ENCODE assay signal across 1 cellular context in genomic region chr17:8156174-8156992, GRCh38.
TF ChIP-seq lines count a peak whose summit lies in the region.

No MANE protein-coding gene starts in this region.

TF ChIP-seq in HepG2, 621 proteins besides CTCF, POLR2A, EP300 and RAD21 (continued from another document and continues in another):
- peak; percentile 22; the same call in 1 of the 2 replicates for TF ChIP-seq ARID5B (CRISPR knock-in tag; IDR thresholded peaks at IDR 0.05)
- 0 out of 2 replicates have a peak, but pooled peaks have one; percentile 41 for TF ChIP-seq ZNF878 (CRISPR knock-in tag; IDR thresholded peaks at IDR 0.05)
- TF ChIP-seq NR2C2 (CRISPR knock-in tag; IDR thresholded peaks at IDR 0.05; ENCODE audit: borderline replicate concordance) = peak; percentile 82
- TF ChIP-seq GATAD1 (CRISPR knock-in tag; IDR thresholded peaks at IDR 0.05) = peak; percentile 69
- TF ChIP-seq HMG20A (CRISPR knock-in tag; IDR thresholded peaks at IDR 0.05; ENCODE audit: borderline replicate concordance) = no peak
- no peak for TF ChIP-seq LCORL (IDR thresholded peaks at IDR 0.05)
- peak; percentile 36; the same call in 1 of the 2 replicates for TF ChIP-seq LCORL (CRISPR knock-in tag; IDR thresholded peaks at IDR 0.05)
- TF ChIP-seq FOXO1 (CRISPR knock-in tag; IDR thresholded peaks at IDR 0.05) = peak; percentile 75
- TF ChIP-seq NFIC (IDR thresholded peaks at IDR 0.05; ENCODE audit: low read length) = peak; percentile 47; the same call in 1 of the 2 replicates
- peak; percentile 57; the same call in 1 of the 2 replicates for TF ChIP-seq ZFP91 (CRISPR knock-in tag; IDR thresholded peaks at IDR 0.05; ENCODE audit: borderline replicate concordance)
- TF ChIP-seq KLF16 (CRISPR knock-in tag; IDR thresholded peaks at IDR 0.05) = peak in 1 of 2 experiments; percentile 59; a peak in 2 of 4 replicates
- TF ChIP-seq MXI1 (IDR thresholded peaks at IDR 0.05; ENCODE audit: borderline replicate concordance, low read depth, low read length) = peak; percentile 56; the same call in 1 of the 3 replicates
- TF ChIP-seq ZNF777 (CRISPR knock-in tag; IDR thresholded peaks at IDR 0.05) = 0 out of 2 replicates have a peak, but pooled peaks have one; percentile 20
- TF ChIP-seq SOX6 (IDR thresholded peaks at IDR 0.05) = no peak
- TF ChIP-seq SOX6 (CRISPR knock-in tag; IDR thresholded peaks at IDR 0.05) = peak; percentile 54; the same call in 1 of the 2 replicates
- no peak for TF ChIP-seq ZNF550 (CRISPR knock-in tag; IDR thresholded peaks at IDR 0.05; ENCODE audit: borderline replicate concordance)
- TF ChIP-seq FOXK1 (CRISPR knock-in tag; IDR thresholded peaks at IDR 0.05; ENCODE audit: borderline replicate concordance, low read depth) = peak; percentile 66
- TF ChIP-seq STAG1 (CRISPR knock-in tag; IDR thresholded peaks at IDR 0.05) = 0 out of 2 replicates have a peak, but pooled peaks have one; percentile 18
- TF ChIP-seq ZFP36L2 (CRISPR knock-in tag; IDR thresholded peaks at IDR 0.05) = no peak
- TF ChIP-seq CREM (IDR thresholded peaks at IDR 0.05) = peak; percentile 87
- no peak for TF ChIP-seq CREM (CRISPR knock-in tag; IDR thresholded peaks at IDR 0.05)
- peak; percentile 40 for TF ChIP-seq PHF5A (CRISPR knock-in tag; IDR thresholded peaks at IDR 0.05; ENCODE audit: low read depth, unreplicated experiment)
- peak; percentile 56 for TF ChIP-seq GABPA (IDR thresholded peaks at IDR 0.05; ENCODE audit: low read depth, low read length)
- peak; percentile 82 for TF ChIP-seq GABPA (CRISPR knock-in tag; IDR thresholded peaks at IDR 0.05; ENCODE audit: low read depth)
- 0 out of 2 replicates have a peak, but pooled peaks have one; percentile 20 for TF ChIP-seq ZBTB7A (CRISPR knock-in tag; IDR thresholded peaks at IDR 0.05)
- no peak for TF ChIP-seq GTF2F1 (IDR thresholded peaks at IDR 0.05; ENCODE audit: low read length)
- TF ChIP-seq NCOR1 (IDR thresholded peaks at IDR 0.05; ENCODE audit: borderline replicate concordance, low read length) = 0 out of 2 replicates have a peak, but pooled peaks have one; percentile 21
- peak; percentile 39 for TF ChIP-seq ELF1 (CRISPR knock-in tag; IDR thresholded peaks at IDR 0.05)
- 0 out of 2 replicates have a peak, but pooled peaks have one; percentile 48 for TF ChIP-seq GATA4 (IDR thresholded peaks at IDR 0.05; ENCODE audit: borderline replicate concordance, low read depth)
- TF ChIP-seq ZBTB39 (CRISPR knock-in tag; IDR thresholded peaks at IDR 0.05) = 0 out of 2 replicates have a peak, but pooled peaks have one; percentile 65
- TF ChIP-seq ZNF709 (CRISPR knock-in tag; IDR thresholded peaks at IDR 0.05) = peak; percentile 44; the same call in 1 of the 2 replicates
- no peak for TF ChIP-seq ARNT (IDR thresholded peaks at IDR 0.05)
- no peak for TF ChIP-seq SRSF9 (IDR thresholded peaks at IDR 0.05; ENCODE audit: borderline replicate concordance, insufficient read depth, low read depth, low read length, poor library complexity, severe bottlenecking)
- peak; percentile 91 for TF ChIP-seq SP2 (CRISPR knock-in tag; IDR thresholded peaks at IDR 0.05)
- peak; percentile 59; the same call in 1 of the 2 replicates for TF ChIP-seq CCDC6 (CRISPR knock-in tag; IDR thresholded peaks at IDR 0.05)
- no peak for TF ChIP-seq CAMTA2 (CRISPR knock-in tag; IDR thresholded peaks at IDR 0.05; ENCODE audit: borderline replicate concordance)
- peak; percentile 88 for TF ChIP-seq ATF1 (CRISPR knock-in tag; IDR thresholded peaks at IDR 0.05)
- TF ChIP-seq NFAT5 (CRISPR knock-in tag; IDR thresholded peaks at IDR 0.05) = 0 out of 2 replicates have a peak, but pooled peaks have one; percentile 41
- TF ChIP-seq ZBTB46 (CRISPR knock-in tag; IDR thresholded peaks at IDR 0.05; ENCODE audit: borderline replicate concordance) = no peak
- peak; percentile 94 for TF ChIP-seq NFYC (CRISPR knock-in tag; IDR thresholded peaks at IDR 0.05)
- TF ChIP-seq ZNF800 (CRISPR knock-in tag; IDR thresholded peaks at IDR 0.05) = peak; percentile 46; the same call in 1 of the 2 replicates
- peak; percentile 35; the same call in 1 of the 2 replicates for TF ChIP-seq ISL2 (CRISPR knock-in tag; IDR thresholded peaks at IDR 0.05)
- TF ChIP-seq ZNF337 (CRISPR knock-in tag; IDR thresholded peaks at IDR 0.05; ENCODE audit: borderline replicate concordance, low read depth) = no peak
- TF ChIP-seq MAX (IDR thresholded peaks at IDR 0.05) = peak; percentile 91
- peak; percentile 45; the same call in 1 of the 2 replicates for TF ChIP-seq USF2 (IDR thresholded peaks at IDR 0.05; ENCODE audit: low read depth, low read length)
- 0 out of 2 replicates have a peak, but pooled peaks have one; percentile 39 for TF ChIP-seq USF2 (CRISPR knock-in tag; IDR thresholded peaks at IDR 0.05; ENCODE audit: borderline replicate concordance)
